23 cellular contexts compared by ENCODE assay signal in the genomic region with DNA sequence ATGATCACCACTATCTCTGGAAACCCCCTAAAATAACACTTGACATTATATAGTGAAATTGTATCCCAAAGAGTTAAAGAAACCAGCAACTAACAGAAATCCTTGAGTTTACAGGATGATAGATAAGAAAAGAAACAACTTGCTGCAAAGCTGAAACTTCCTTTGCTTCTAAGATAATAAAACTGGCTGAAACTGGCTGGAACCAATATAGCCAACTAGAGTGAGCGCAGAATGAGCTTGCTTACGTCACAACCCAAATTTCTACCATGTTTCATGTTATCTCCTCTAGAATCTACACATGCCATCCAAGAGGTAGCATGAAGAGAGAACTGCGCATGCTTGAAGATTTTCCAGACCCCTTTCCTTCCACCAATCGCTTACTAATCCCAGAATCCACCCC.
"Had no signal": no experiment of that assay in that cellular context is flagged by ENCODE, and none has a peak within 500 bp of the region (broad histone marks: within the 10 kb centered on the region; RNA-seq: fewer than 3 reads in every experiment).

No MANE protein-coding gene starts in this region.

- DNase-seq: dermis blood vessel endothelial cell; dorsolateral prefrontal cortex; effector CD4-positive, alpha-beta T cell; effector memory CD4-positive, alpha-beta T cell; foreskin fibroblast; foreskin melanocyte; gastrocnemius medialis; glutamatergic neuron; head of caudate nucleus; heart right ventricle; hippocampal formation; left cardiac atrium; left lung; left ventricle myocardium superior; lower lobe of right lung; mesenchymal stem cell; midbrain; naive thymus-derived CD4-positive, alpha-beta T cell had no signal

- ATAC-seq: gastrocnemius medialis; heart right ventricle; left cardiac atrium; left lung; left ventricle myocardium superior; lower lobe of right lung; naive thymus-derived CD4-positive, alpha-beta T cell had no signal

- H3K9me3 ChIP-seq: esophagus muscularis mucosa, gastrocnemius medialis, heart right ventricle, left lung, lower lobe of right lung had no signal

- H3K27me3 ChIP-seq: dorsolateral prefrontal cortex, esophagus muscularis mucosa, gastrocnemius medialis, heart right ventricle, left lung had no signal

- H3K4me3 ChIP-seq: coronary artery, dorsolateral prefrontal cortex, esophagus muscularis mucosa, gastrocnemius medialis, heart right ventricle, left lung, lower lobe of right lung had no signal

- FAIRE-seq: colon, islet of Langerhans, keratinocyte had no signal

- H3K4me1 ChIP-seq: esophagus muscularis mucosa, left lung, lower lobe of right lung had no signal

- H3K27ac ChIP-seq: coronary artery, dorsolateral prefrontal cortex, esophagus muscularis mucosa, gastrocnemius medialis, heart right ventricle, left lung, lower lobe of right lung had no signal
